16 cellular contexts compared by ENCODE assay signal in genomic region chr16:11542069-11542775, GRCh38. TPM values are rescaled to one million over a fixed set of nuclear protein-coding genes. Genes with fewer than 3 reads are reported as not detected.
A peak's percentile ranks its signal among the peaks of the same experiment; 100 is the strongest.
DNase-seq lines count a peak whose midpoint lies in the region; ATAC-seq, FAIRE-seq and TF ChIP-seq lines count a peak whose summit lies in the region.
"Had no signal": no experiment of that assay in that cellular context is flagged by ENCODE, and none has a peak within 500 bp of the region (broad histone marks: within the 10 kb centered on the region; RNA-seq: fewer than 3 reads in every experiment).

No MANE protein-coding gene starts in this region.

- no peak for TF ChIP-seq EP300 in HepG2 (IDR thresholded peaks at IDR 0.05; ENCODE audit: low read depth in 2 of 2, low read length in 2 of 2)
- TF ChIP-seq EP300 in HepG2 (CRISPR knock-in tag; IDR thresholded peaks at IDR 0.05; ENCODE audit: borderline replicate concordance): no peak

- H3K36me3 ChIP-seq in HepG2 (replicated peaks in 1 of 2; ENCODE audit: control insufficient read depth in 1 of 2, insufficient read depth in 2 of 2, low read length in 2 of 2): no peaks in the 10 kb centered on the region
- no peaks in the 10 kb centered on the region for H3K36me3 ChIP-seq in right lobe of liver
- H3K36me3 ChIP-seq in neutrophil: peaks cover 41% of the 10 kb centered on the region
- peaks cover 0 to 3% of the 10 kb centered on the region in 2 donors for H3K36me3 ChIP-seq in ascending aorta
- no peaks in the 10 kb centered on the region for H3K36me3 ChIP-seq in PC-3 (ENCODE audit: low read depth, low read length)
- H3K36me3 ChIP-seq: HAP-1 had no signal

- ATAC-seq in HepG2 (no peak), right lobe of liver (no peak), PC-3 (no peak)

- no peak for DNase-seq in HepG2 (ENCODE audit: low spot score)
- no peak for DNase-seq in right lobe of liver
- DNase-seq in NCI-H526 (lab: John Stamatoyannopoulos, UW): peak; percentile 33 to 45
- DNase-seq in fibroblast of peridontal ligament (ENCODE audit: extremely low read depth): peak; percentile 68
- DNase-seq in ascending aorta (ENCODE audit: low spot score in 2 of 2): no peak
- no peak for DNase-seq in PC-3
- no peak for DNase-seq in dorsolateral prefrontal cortex
- DNase-seq: GF-D8, KBM-7, NCI-H1092, NCI-H226, NCI-H69 had no signal

- TF ChIP-seq POLR2A in HepG2 (IDR thresholded peaks at IDR 0.05; ENCODE audit: insufficient read depth in 1 of 2, low read depth in 2 of 2, low read length in 2 of 2) (no peak), right lobe of liver (IDR thresholded peaks at IDR 0.05) (no peak)

- H3K27ac ChIP-seq in HepG2 (ENCODE audit: extremely low read length, insufficient read depth, low read length) (no peak overlapping the region), right lobe of liver (no peak overlapping the region), neutrophil (peak overlapping the region; percentile 36), ascending aorta (no peak overlapping the region), PC-3 (ENCODE audit: low read length) (no peak overlapping the region), dorsolateral prefrontal cortex (peak overlapping the region in 1 of 59 donors; percentile 52)

- no peak for TF ChIP-seq RAD21 in HepG2 (CRISPR knock-in tag; IDR thresholded peaks at IDR 0.05)

- peaks cover 9% of the 10 kb centered on the region; the same call in 1 of the 2 replicates for H3K4me1 ChIP-seq in HepG2 (ENCODE audit: insufficient read depth, low read length)
- H3K4me1 ChIP-seq in right lobe of liver: peaks cover 0 to 9% (median 4%) of the 10 kb centered on the region in 4 donors
- H3K4me1 ChIP-seq in neutrophil (ENCODE audit: control insufficient read depth in 1 of 2, insufficient read depth in 1 of 2, low read depth in 1 of 2, low read length in 1 of 2): peaks cover 0 to 16% of the 10 kb centered on the region in 2 experiments
- H3K4me1 ChIP-seq in ascending aorta: no peaks in the 10 kb centered on the region
- H3K4me1 ChIP-seq in PC-3 (ENCODE audit: insufficient read depth, low read length): no peaks in the 10 kb centered on the region

- in situ Hi-C loops in HepG2 (cut with HindIII; ENCODE audit: extremely low pct_ligation_motif_present, low pct_unique_long_range_greater_than_20kb): no loop called here

- H3K4me2 ChIP-seq in HepG2 (ENCODE audit: low read depth, low read length) (no peak overlapping the region), PC-3 (ENCODE audit: low read length) (no peak overlapping the region)
- H3K4me2 ChIP-seq: A549 had no signal

- POLR2A ChIA-PET in HepG2 (lab: Yijun Ruan, JAX) (no interaction called here), PC-3 (lab: Charles Lee; ENCODE audit: unreplicated experiment) (no interaction called here)

- H3K27me3 ChIP-seq in HepG2 (ENCODE audit: control insufficient read depth in 1 of 2, insufficient read depth in 2 of 2, low read length in 2 of 2) (no peaks in the 10 kb centered on the region; a peak in 1 of 5 replicates), right lobe of liver (no peaks in the 10 kb centered on the region), neutrophil (no peaks in the 10 kb centered on the region), ascending aorta (no peaks in the 10 kb centered on the region), PC-3 (ENCODE audit: low read length) (no peaks in the 10 kb centered on the region), dorsolateral prefrontal cortex (no peaks in the 10 kb centered on the region)

- H3K9ac ChIP-seq in HepG2 (ENCODE audit: insufficient read depth, low read depth, low read length): no peak overlapping the region
- H3K9ac ChIP-seq in PC-3 (ENCODE audit: low read length): no peak overlapping the region

- no peaks in the 10 kb centered on the region for H4K20me1 ChIP-seq in HepG2 (ENCODE audit: insufficient read depth, low read length)
- H4K20me1 ChIP-seq in PC-3 (ENCODE audit: low read length): no peaks in the 10 kb centered on the region

- H3K9me3 ChIP-seq in HepG2 (ENCODE audit: low read length) (no peaks in the 10 kb centered on the region), right lobe of liver (no peaks in the 10 kb centered on the region), neutrophil (no peaks in the 10 kb centered on the region), ascending aorta (no peaks in the 10 kb centered on the region), PC-3 (ENCODE audit: low read length) (no peaks in the 10 kb centered on the region)
- H3K9me3 ChIP-seq: HAP-1 had no signal

- intact Hi-C loops in HepG2 (cut with micrococcal nuclease; ENCODE audit: unreplicated experiment) (no loop called here), right lobe of liver (cut with DNase I) (no loop called here), ascending aorta (cut with DNase I) (no loop called here), PC-3 (cut with micrococcal nuclease) (no loop called here), dorsolateral prefrontal cortex (cut with DNase I) (no loop called here)

- WGBS in HepG2 (ENCODE audit: low lambda C conversion rate): 73% methylated on average over 10 of the region's 10 CpGs
- WGBS in right lobe of liver (ENCODE audit: insufficient coverage, low coverage, low lambda C conversion rate, missing lambda C conversion rate): 80% methylated on average over 6 of the region's 10 CpGs

- BruUV-seq in HepG2 (replicated peaks; lab: Mats Ljungman, UMichigan): no TSS peak
- BruUV-seq in PC-3 (replicated peaks; lab: Mats Ljungman, UMichigan): no TSS peak

- TF ChIP-seq CTCF in HepG2 (CRISPR knock-in tag; IDR thresholded peaks at IDR 0.05) (no peak), right lobe of liver (IDR thresholded peaks at IDR 0.05) (no peak), neutrophil (IDR thresholded peaks at IDR 0.05) (no peak), ascending aorta (IDR thresholded peaks at IDR 0.05) (no peak), PC-3 (conservative IDR thresholded peaks at IDR 0.05; ENCODE audit: low read depth, low read length) (no peak), dorsolateral prefrontal cortex (IDR thresholded peaks at IDR 0.05 in 54 of 56, conservative IDR thresholded peaks at IDR 0.05 in 2 of 56; ENCODE audit: low read depth in 1 of 56, partially characterized antibody in 56 of 56) (no peak)

- FAIRE-seq in HepG2 (lab: Jason Lieb, UNC): no peak
- FAIRE-seq: A549, GM19239 had no signal

- CTCF ChIA-PET in HepG2 (lab: Yijun Ruan, JAX; ENCODE audit: low intra/inter-chr PET ratio, low total read pairs): interaction anchor here (0.7 kb wide), 1 partner anchor 1084 kb away, joined by 3 read pairs; no protein-coding TSS in a partner anchor
- CTCF ChIA-PET in PC-3 (lab: Charles Lee): no interaction called here

- H3K9me2 ChIP-seq in PC-3 (replicated peaks; ENCODE audit: low read length): no peaks in the 10 kb centered on the region

- H3K79me2 ChIP-seq in HepG2 (ENCODE audit: insufficient read depth, low read length): no peaks in the 10 kb centered on the region
- H3K79me2 ChIP-seq in PC-3 (ENCODE audit: low read length): no peaks in the 10 kb centered on the region

- no peak overlapping the region for H3K4me3 ChIP-seq in HepG2 (replicated peaks in 1 of 3; ENCODE audit: insufficient read depth in 1 of 3, low read depth in 2 of 3, low read length in 3 of 3)
- H3K4me3 ChIP-seq in right lobe of liver: no peak overlapping the region
- no peak overlapping the region for H3K4me3 ChIP-seq in neutrophil (ENCODE audit: low read depth in 1 of 2, low read length in 1 of 2)
- no peak overlapping the region for H3K4me3 ChIP-seq in ascending aorta
- no peak overlapping the region for H3K4me3 ChIP-seq in PC-3 (ENCODE audit: low read length)
- no peak overlapping the region for H3K4me3 ChIP-seq in dorsolateral prefrontal cortex
- H3K4me3 ChIP-seq: A549, HAP-1 had no signal

- no peaks in the 10 kb centered on the region for H3F3A ChIP-seq in PC-3 (ENCODE audit: low read length, unreplicated experiment)

- H2AFZ ChIP-seq in HepG2 (ENCODE audit: low read length) (no peak overlapping the region), PC-3 (ENCODE audit: low read length) (no peak overlapping the region)

RNA-seq across cellular contexts. Expression of gene LITAF, which starts 44.5 kb away (rescaled TPM):
- total RNA-seq in HepG2 (2016; rRNA removed; fragmentation: Illumina TruSeq; extraction: Trizol) (141 and 186 TPM in 2 replicates), right lobe of liver (100 to 1,000 TPM in 1 of 6 experiments, 10 to 100 TPM in 5; 43.7 to 148 (median 59.1) TPM), ascending aorta (40.7 TPM), PC-3 (2014; rRNA removed) (12.8 and 13.1 TPM in 2 replicates), dorsolateral prefrontal cortex (100 to 1,000 TPM in 7 of 120 experiments, 10 to 100 TPM in 113; 14.7 to 172 (median 49.8) TPM)
- total RNA-seq in HepG2 (2016; cell fraction: cytosol; rRNA removed; fragmentation: Illumina TruSeq; extraction: Trizol; ENCODE audit: low read depth): 30.0 and 32.3 TPM in 2 replicates
- 139 and 174 TPM in 2 replicates for total RNA-seq in HepG2 (2016; cell fraction: insoluble cytoplasmic fraction; rRNA removed; fragmentation: Illumina TruSeq; extraction: Trizol)
- 118 and 119 TPM in 2 replicates for total RNA-seq in HepG2 (2016; cell fraction: membrane; rRNA removed; fragmentation: Illumina TruSeq; extraction: Trizol)
- 60.6 and 72.1 TPM in 2 replicates for total RNA-seq in HepG2 (2016; cell fraction: nucleus; rRNA removed; fragmentation: Illumina TruSeq; extraction: Trizol)
- polyA plus RNA-seq in HepG2 (2011; rRNA removed): 80.1 and 95.5 TPM in 2 replicates
- 121 and 137 TPM in 2 replicates for polyA plus RNA-seq in HepG2 (2011; cell fraction: cytosol; rRNA removed)
- 61.9 and 67.8 TPM in 2 replicates for polyA plus RNA-seq in HepG2 (2011; cell fraction: nucleus; rRNA removed)
- 113 and 128 TPM in 2 replicates for polyA plus RNA-seq in HepG2 (2012)
- polyA plus RNA-seq in HepG2 (2016; cell fraction: cytosol; fragmentation: Illumina TruSeq; extraction: Trizol; ENCODE audit: low read depth): 48.2 and 51.8 TPM in 2 replicates
- 322 and 369 TPM in 2 replicates for polyA plus RNA-seq in HepG2 (2016; cell fraction: insoluble cytoplasmic fraction; fragmentation: Illumina TruSeq; extraction: Trizol; ENCODE audit: low read depth)
- polyA plus RNA-seq in HepG2 (2016; cell fraction: membrane; fragmentation: Illumina TruSeq; extraction: Trizol; ENCODE audit: low read depth): 139 and 153 TPM in 2 replicates
- 125 and 129 TPM in 2 replicates for polyA plus RNA-seq in HepG2 (2016; cell fraction: nucleus; fragmentation: Illumina TruSeq; extraction: Trizol; ENCODE audit: insufficient read depth, low read depth)
- 155 and 250 TPM in 2 replicates for polyA minus RNA-seq in HepG2 (2011; rRNA and poly(A)+ RNA removed; ENCODE audit: low replicate concordance)
- polyA minus RNA-seq in HepG2 (2011; cell fraction: cytosol; rRNA and poly(A)+ RNA removed): 71.1 and 86.5 TPM in 2 replicates
- polyA minus RNA-seq in HepG2 (2011; cell fraction: nucleus; rRNA and poly(A)+ RNA removed): 45.8 and 58.4 TPM in 2 replicates

Comparison
In these comparisons a context has a peak if more than half of its experiments do, and no peak if none do; other contexts are left out.
1. DNase-seq: peak in NCI-H526 (2 of 2) and fibroblast of peridontal ligament (single experiment); none in HepG2 (single experiment), right lobe of liver (0 of 3), ascending aorta (0 of 2), PC-3 (single experiment) and dorsolateral prefrontal cortex (0 of 10).